In genomic region chr19:44401108-44401786, GRCh38 we compare ENCODE assay signal across 8 cellular contexts. TPM values are rescaled to one million over a fixed set of nuclear protein-coding genes. Genes with fewer than 3 reads are reported as not detected.
DNase-seq lines count a peak whose midpoint lies in the region; ATAC-seq, FAIRE-seq and TF ChIP-seq lines count a peak whose summit lies in the region.

Gene ZNF285 (minus strand): TSS chr19:44401608. CDS start chr19:44397213, 4,395 bp downstream.

- no peak for TF ChIP-seq RAD21 in A549 (conservative IDR thresholded peaks at IDR 0.05 in 1 of 2, IDR thresholded peaks at IDR 0.05 in 1 of 2)

- no peak for TF ChIP-seq EP300 in A549 (IDR thresholded peaks at IDR 0.05)

- H3K9me3 ChIP-seq in A549 (peaks cover 52% of the 10 kb centered on the region), lower lobe of right lung (peaks cover 17% of the 10 kb centered on the region)

- peak; percentile 49 for TF ChIP-seq POLR2A in A549 (IDR thresholded peaks at IDR 0.05; ENCODE audit: low read length)

- FAIRE-seq in A549 (lab: Jason Lieb, UNC), result peak; percentile 98

- H3K4me1 ChIP-seq in A549, result no peaks in the 10 kb centered on the region
- no peaks in the 10 kb centered on the region for H3K4me1 ChIP-seq in lower lobe of right lung

- peak; percentile 99 for DNase-seq in A549 (ENCODE audit: low read depth in 1 of 2, low spot score in 1 of 2)
- peak; percentile 81 for DNase-seq in H7
- DNase-seq in activated CD4-positive, alpha-beta T cell treated with anti-CD3 and anti-CD28 coated beads for 48 hours, result peak; percentile 87
- DNase-seq in ecto neural progenitor cell (ENCODE audit: low spot score), result peak; percentile 96
- DNase-seq in lower lobe of right lung, result peak; percentile 92
- DNase-seq in stimulated activated CD4-positive, alpha-beta T cell treated with anti-CD3 and anti-CD28 coated beads, Interleukin-4, amount 100 ng/mL, for 4 hours, result peak; percentile 64 to 73
- no peak for DNase-seq in effector CD8-positive, alpha-beta T cell (lab: John Stamatoyannopoulos, UW)

- POLR2A ChIA-PET in A549 (lab: Yijun Ruan, JAX), result no interaction called here

- ATAC-seq in A549 (peak; percentile 99 to 100), lower lobe of right lung (peak; percentile 97 to 98), GM19023 (IDR thresholded peaks at IDR 0.05; ENCODE audit: unreplicated experiment) (no peak)

- H3K27me3 ChIP-seq in H7 (ENCODE audit: control insufficient read depth, insufficient read depth, low read length) (no peaks in the 10 kb centered on the region), lower lobe of right lung (ENCODE audit: low read depth) (no peaks in the 10 kb centered on the region)

- intact Hi-C loops in lower lobe of right lung (cut with DNase I), result no loop called here

- CTCF ChIA-PET in A549 (lab: Yijun Ruan, JAX), result no interaction called here

- H3K36me3 ChIP-seq in H7 (replicated peaks; ENCODE audit: control insufficient read depth, insufficient read depth, low read length) (no peaks in the 10 kb centered on the region), lower lobe of right lung (no peaks in the 10 kb centered on the region)

- H3K4me2 ChIP-seq in A549, result peak within 1 kb of the TSS; percentile 74

- WGBS in A549 (ENCODE audit: missing lambda C conversion rate), result 6% methylated on average over 38 of the region's 38 CpGs

- TF ChIP-seq CTCF in A549 (IDR thresholded peaks at IDR 0.05) (no peak), lower lobe of right lung (IDR thresholded peaks at IDR 0.05) (no peak)

- H3K27ac ChIP-seq in A549, result peak within 1 kb of the TSS; percentile 41 to 82; a peak in 5 of 6 replicates
- no peak within 1 kb of the TSS for H3K27ac ChIP-seq in lower lobe of right lung

- H3K4me3 ChIP-seq in A549 (peak within 1 kb of the TSS; percentile 59), H7 (ENCODE audit: insufficient read depth, low read depth, low read length) (peak within 1 kb of the TSS; percentile 72), lower lobe of right lung (peak within 1 kb of the TSS; percentile 62)

TF ChIP-seq in A549, 52 proteins besides CTCF, POLR2A, EP300 and RAD21:
- TF ChIP-seq CBX2 (IDR thresholded peaks at IDR 0.05; ENCODE audit: borderline replicate concordance, low read depth), result no peak
- peak in 1 of 2 experiments; percentile 52; a peak in 2 of 5 replicates for TF ChIP-seq JUN (IDR thresholded peaks at IDR 0.05)
- peak; percentile 87 for TF ChIP-seq MAX (IDR thresholded peaks at IDR 0.05)
- TF ChIP-seq PHF8 (IDR thresholded peaks at IDR 0.05; ENCODE audit: borderline replicate concordance, low read depth), result peak; percentile 76
- TF ChIP-seq E2F6 (IDR thresholded peaks at IDR 0.05; ENCODE audit: borderline replicate concordance, low read depth), result peak; percentile 59; the same call in 1 of the 2 replicates

RNA-seq across cellular contexts. Expression of gene ZNF285, which starts in this region (rescaled TPM):
- polyA plus RNA-seq in A549 (2011; rRNA removed) (5.7 and 6.4 TPM in 2 replicates), A549 (2017; fragmentation: RNase III; extraction: RNeasy Plus Mini Kit Qiagen cat#74134 plus additional on column Dnase treatment) (2.8 to 4.3 TPM (median 2.9 TPM) in 3 replicates)
- polyA plus RNA-seq in A549 (2012; cell fraction: cytosol; rRNA removed), result 0.65 and 0.71 TPM in 2 replicates
- 0.73 and 1.1 TPM in 2 replicates for polyA plus RNA-seq in A549 (2012; cell fraction: nucleus; rRNA removed)
- 5.1 and 6.9 TPM in 2 replicates for polyA minus RNA-seq in A549 (2011; rRNA and poly(A)+ RNA removed)
- 2.2 and 4.6 TPM in 2 replicates for total RNA-seq in H7 (2014; rRNA removed; shearing (Covaris generic))
- 1.1 TPM for total RNA-seq in lower lobe of right lung
